Comparison of ENCODE assay signal across 34 cellular contexts in genomic region chr13:58999851-59000250, GRCh38.
"Had no signal": no experiment of that assay in that cellular context is flagged by ENCODE, and none has a peak within 500 bp of the region (broad histone marks: within the 10 kb centered on the region; RNA-seq: fewer than 3 reads in every experiment).

No MANE protein-coding gene starts in this region.

- H3K9me3 ChIP-seq: ascending aorta, Peyer's patch had no signal

- H3K4me3 ChIP-seq: ascending aorta, Peyer's patch had no signal

- H3K36me3 ChIP-seq: ascending aorta, Peyer's patch, WERI-Rb-1 had no signal

- H3K4me1 ChIP-seq: ascending aorta, Peyer's patch had no signal

- H3K27ac ChIP-seq: ascending aorta, Peyer's patch, RWPE1, WERI-Rb-1 had no signal

- H3K27me3 ChIP-seq: ascending aorta, Peyer's patch had no signal

- DNase-seq: activated CD4-positive, alpha-beta memory T cell treated with anti-CD3 and anti-CD28 coated beads, Interleukin-2, amount 10 ng/mL, durations not matched to agents 7 days and 5 days; activated CD4-positive, alpha-beta T cell treated with anti-CD3 and anti-CD28 coated beads for 1 hour; activated CD4-positive, alpha-beta T cell treated with anti-CD3 and anti-CD28 coated beads for 48 hours; activated CD4-positive, CD25-positive, alpha-beta regulatory T cell; activated CD8-positive, alpha-beta memory T cell treated with anti-CD3 and anti-CD28 coated beads for 24 hours; activated CD8-positive, alpha-beta memory T cell treated with anti-CD3 and anti-CD28 coated beads, Interleukin-2, amount 10 ng/mL, durations not matched to agents 7 days and 5 days; activated CD8-positive, alpha-beta memory T cell treated with anti-CD3 and anti-CD28 coated beads, Interleukin-2, amount 50 U/mL, for 48 hours; activated effector memory CD4-positive, alpha-beta T cell treated with Interleukin-2 at 50 U/mL for 16 hours; activated naive CD4-positive, alpha-beta T cell treated with anti-CD3 and anti-CD28 coated beads, Interleukin-2, amount 10 ng/mL, durations not matched to agents 7 days and 5 days; activated naive CD8-positive, alpha-beta T cell treated with anti-CD3 and anti-CD28 coated beads, Interleukin-2, amount 50 U/mL, for 24 hours; activated T-cell treated with anti-CD3 and anti-CD28 coated beads, Interleukin-2, amount 50 U/mL, for 48 hours; amniotic stem cell; central memory CD4-positive, alpha-beta T cell; KG1; NCI-H1105; NCI-H1417 treated with DMSO at 0.1 percent for 48 hours; NCI-H187 treated with DMSO at 0.1 percent for 48 hours; NCI-H2081; NCI-H2171 treated with DMSO at 0.1 percent for 48 hours; NCI-H226; NCI-H446 treated with DMSO at 0.1 percent for 48 hours; NCI-H524; NCI-H69; NK-92 treated with Interleukin-12 subunit alpha and Interleukin-12 subunit beta, amount 100 ng/mL, for 24 hours; PC-3; Peyer's patch; SIG-M5; SW 1271; T-helper 1 cell; T-helper 2 cell; T-helper 9 cell; WERI-Rb-1 had no signal
